8 cellular contexts compared by ENCODE assay signal in the genomic region with DNA sequence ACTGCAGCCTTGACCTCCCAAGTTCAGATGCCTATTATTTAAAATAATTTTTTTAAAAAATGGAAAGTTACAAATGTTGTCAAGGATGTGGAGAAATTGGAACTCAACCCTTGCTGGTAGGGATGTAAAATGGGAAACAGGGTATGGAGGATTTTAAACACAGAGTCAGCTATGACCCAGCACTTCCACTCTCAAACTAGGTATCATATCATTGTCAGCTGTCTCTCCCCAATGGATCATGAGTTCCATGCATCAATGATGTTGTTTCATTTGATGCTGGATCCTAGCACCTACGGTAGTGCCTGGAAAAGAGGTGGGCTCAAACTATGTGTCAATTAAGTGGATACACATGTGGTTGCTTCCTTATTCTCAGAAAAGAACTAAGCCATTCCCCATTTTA.
"Had no signal": no experiment of that assay in that cellular context is flagged by ENCODE, and none has a peak within 500 bp of the region (broad histone marks: within the 10 kb centered on the region; RNA-seq: fewer than 3 reads in every experiment).

No MANE protein-coding gene starts in this region.

- FAIRE-seq: G401.6, GM12878, GM12891, GM12892, GM18507, GM19239 had no signal

- ATAC-seq: GM12878 had no signal

- DNase-seq: GDM1, GF-D8 had no signal

- H3K4me3 ChIP-seq: GM12878 had no signal
